ENCODE assay signal across 9 cellular contexts in genomic region chr19:46787331-46788100, GRCh38. TPM values are rescaled to one million over a fixed set of nuclear protein-coding genes. Genes with fewer than 3 reads are reported as not detected.
DNase-seq lines count a peak whose midpoint lies in the region; FAIRE-seq and TF ChIP-seq lines count a peak whose summit lies in the region.
"Had no signal": no experiment of that assay in that cellular context is flagged by ENCODE, and none has a peak within 500 bp of the region (broad histone marks: within the 10 kb centered on the region; RNA-seq: fewer than 3 reads in every experiment).

No MANE protein-coding gene starts in this region.

- no peak for TF ChIP-seq CTCF in fibroblast of mammary gland (conservative IDR thresholded peaks at IDR 0.05; ENCODE audit: control insufficient read depth, insufficient read depth, low read depth, low read length)
- TF ChIP-seq CTCF in nephron (IDR thresholded peaks at IDR 0.05; ENCODE audit: unreplicated experiment in 3 of 3) = no peak

- H3K4me1 Mint-ChIP-seq in nephron = peaks cover 50% of the 10 kb centered on the region

- peak overlapping the region; percentile 92 for H3K4me3 ChIP-seq in fibroblast of mammary gland (ENCODE audit: control insufficient read depth, low read depth, low read length)

- peaks cover 6% of the 10 kb centered on the region for H3K27me3 Mint-ChIP-seq in nephron (ENCODE audit: low read depth)

- FAIRE-seq in urothelium cell line (lab: Jason Lieb, UNC) = no peak
- FAIRE-seq: frontal cortex had no signal

- H3K9me3 Mint-ChIP-seq in nephron = no peaks in the 10 kb centered on the region

- H3K36me3 Mint-ChIP-seq in nephron (ENCODE audit: low read depth) = peaks cover 5% of the 10 kb centered on the region

- peak overlapping the region; percentile 93 to 97 (median 94) for H3K4me3 Mint-ChIP-seq in nephron

- DNase-seq in NCI-H1092 treated with DMSO at 0.1 percent for 48 hours (lab: John Stamatoyannopoulos, UW) = peak; percentile 49
- no peak for DNase-seq in NCI-H1092 (lab: John Stamatoyannopoulos, UW)
- peak; percentile 54 for DNase-seq in NCI-H2227 (lab: John Stamatoyannopoulos, UW; ENCODE audit: unreplicated experiment)
- DNase-seq in activated T-cell treated with anti-CD3 and anti-CD28 coated beads, Interleukin-2, amount 50 U/mL, for 1 hour = peak; percentile 61
- DNase-seq in fibroblast of mammary gland (ENCODE audit: low read depth) = peak; percentile 68
- DNase-seq in urothelium cell line (ENCODE audit: low spot score) = peak; percentile 57
- no peak for DNase-seq in cerebellum (ENCODE audit: low spot score)

- H3K27ac Mint-ChIP-seq in nephron = peak overlapping the region; percentile 95 to 96 (median 95)

RNA-seq across cellular contexts. Expression of gene SLC1A5, which starts 0.9 kb away (rescaled TPM):
- 6.9 TPM for total RNA-seq in cerebellum

RNA-seq across cellular contexts. Expression of gene STRN4, which starts 41.3 kb away (rescaled TPM):
- 73.6 TPM for total RNA-seq in cerebellum

RNA-seq across cellular contexts. Expression of gene FKRP, which starts 41.7 kb away (rescaled TPM):
- 18.8 TPM for total RNA-seq in cerebellum

Comparison
In these comparisons a context has a peak if more than half of its experiments do, and no peak if none do; other contexts are left out.
1. DNase-seq: peak in NCI-H1092 treated with DMSO at 0.1 percent for 48 hours (single experiment), NCI-H2227 (single experiment), activated T-cell treated with anti-CD3 and anti-CD28 coated beads, Interleukin-2, amount 50 U/mL, for 1 hour (single experiment), fibroblast of mammary gland (single experiment) and urothelium cell line (single experiment); none in NCI-H1092 (single experiment) and cerebellum (single experiment).